Comparison of ENCODE assay signal across 18 cellular contexts in the genomic region with DNA sequence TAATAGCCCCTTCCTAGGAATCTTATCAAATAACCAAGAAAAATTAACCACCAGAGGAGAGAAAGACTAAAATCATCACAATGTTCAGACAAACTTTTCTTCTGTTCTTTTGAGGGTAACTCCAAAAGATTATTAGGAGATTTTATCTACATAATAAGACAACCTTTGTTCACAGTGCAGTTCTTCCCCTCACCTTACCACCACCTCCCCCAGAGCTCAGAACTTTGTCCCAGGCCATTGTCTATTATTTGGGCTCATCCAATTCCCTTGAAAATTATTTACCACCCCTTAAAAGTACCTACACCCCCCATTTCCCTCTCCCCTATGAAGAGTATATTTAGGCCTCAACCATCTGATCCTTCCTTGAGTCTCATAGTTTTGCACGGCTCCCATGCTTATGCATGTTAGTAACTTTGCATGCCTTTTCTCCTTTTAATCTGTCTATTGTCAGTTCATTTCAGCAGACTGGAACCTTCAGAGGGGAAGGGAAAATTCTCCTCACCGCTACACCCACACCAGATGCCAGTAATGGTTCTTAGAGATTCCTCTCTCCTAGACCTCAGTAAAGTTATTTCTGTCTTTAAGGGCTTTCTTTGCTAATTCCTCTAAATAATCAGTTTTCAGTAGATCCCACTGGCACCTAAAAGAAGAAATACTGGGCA.
A peak's percentile ranks its signal among the peaks of the same experiment; 100 is the strongest.
DNase-seq lines count a peak whose midpoint lies in the region; ATAC-seq, FAIRE-seq and TF ChIP-seq lines count a peak whose summit lies in the region.
"Had no signal": no experiment of that assay in that cellular context is flagged by ENCODE, and none has a peak within 500 bp of the region (broad histone marks: within the 10 kb centered on the region; RNA-seq: fewer than 3 reads in every experiment).

No MANE protein-coding gene starts in this region.

- no peaks in the 10 kb centered on the region for H3K27me3 ChIP-seq in cardiac muscle cell
- H3K27me3 ChIP-seq in right cardiac atrium (ENCODE audit: control insufficient read depth, insufficient read depth), result no peaks in the 10 kb centered on the region
- H3K27me3 ChIP-seq in mesendoderm (ENCODE audit: insufficient read depth, low read length, poor library complexity), result no peaks in the 10 kb centered on the region
- H3K27me3 ChIP-seq in smooth muscle cell (ENCODE audit: low read depth), result no peaks in the 10 kb centered on the region
- H3K27me3 ChIP-seq: BLaER1 treated with 17β-estradiol and CSF1 and Interleukin-3, amounts not matched to agents 10 nM and 100 nM had no signal

- no peak overlapping the region for H3K23ac ChIP-seq in mesendoderm (ENCODE audit: low read length)

- no peaks in the 10 kb centered on the region for H4K20me1 ChIP-seq in smooth muscle cell (ENCODE audit: low read depth)
- H4K20me1 ChIP-seq: BLaER1 treated with 17β-estradiol and CSF1 and Interleukin-3, amounts not matched to agents 10 nM and 100 nM had no signal

- H3K36me3 ChIP-seq in cardiac muscle cell, result no peaks in the 10 kb centered on the region
- no peaks in the 10 kb centered on the region for H3K36me3 ChIP-seq in mesendoderm (ENCODE audit: control insufficient read depth, insufficient read depth, low read length)
- no peaks in the 10 kb centered on the region for H3K36me3 ChIP-seq in smooth muscle cell (ENCODE audit: low read depth)
- H3K36me3 ChIP-seq: BLaER1 treated with 17β-estradiol and CSF1 and Interleukin-3, amounts not matched to agents 10 nM and 100 nM had no signal

- H3K9ac ChIP-seq in mesendoderm (ENCODE audit: low read length) (peak overlapping the region; percentile 39), smooth muscle cell (ENCODE audit: low read depth) (no peak overlapping the region)
- H3K9ac ChIP-seq: BLaER1 treated with 17β-estradiol and CSF1 and Interleukin-3, amounts not matched to agents 10 nM and 100 nM had no signal

- peak overlapping the region; percentile 65 for H2BK5ac ChIP-seq in mesendoderm (ENCODE audit: low read length)

- H4K8ac ChIP-seq in mesendoderm (ENCODE audit: low read depth, low read length), result no peak overlapping the region

- TF ChIP-seq CTCF in cardiac muscle cell (IDR thresholded peaks at IDR 0.05; ENCODE audit: low read depth, low read length) (no peak), smooth muscle cell (IDR thresholded peaks at IDR 0.05; ENCODE audit: borderline replicate concordance, insufficient read depth, poor library complexity, severe bottlenecking) (no peak)

- FAIRE-seq in TTC549 (lab: Jason Lieb, UNC), result peak; percentile 70
- FAIRE-seq: K562 had no signal

- H2AFZ ChIP-seq in smooth muscle cell (ENCODE audit: low read depth), result no peak overlapping the region

- H3K4me3 ChIP-seq in cardiac muscle cell, result no peak overlapping the region
- H3K4me3 ChIP-seq in right cardiac atrium (ENCODE audit: low read length), result no peak overlapping the region
- H3K4me3 ChIP-seq in mesendoderm (ENCODE audit: low read length), result no peak overlapping the region
- no peak overlapping the region for H3K4me3 ChIP-seq in smooth muscle cell
- H3K4me3 ChIP-seq: BLaER1 treated with 17β-estradiol and CSF1 and Interleukin-3, amounts not matched to agents 10 nM and 100 nM; K562 had no signal

- H3K4me1 ChIP-seq in cardiac muscle cell (ENCODE audit: low read depth) (peaks cover 19% of the 10 kb centered on the region), right cardiac atrium (ENCODE audit: control insufficient read depth, insufficient read depth, low read length) (no peaks in the 10 kb centered on the region), mesendoderm (ENCODE audit: control insufficient read depth, low read depth, low read length) (peaks cover 9% of the 10 kb centered on the region), smooth muscle cell (ENCODE audit: low read depth) (peaks cover 60% of the 10 kb centered on the region)

- WGBS in right cardiac atrium, result 76% methylated on average over 2 of the region's 2 CpGs
- WGBS in mesendoderm (ENCODE audit: extremely low coverage, insufficient coverage, low lambda C conversion rate), result no CpG with 5 or more reads among the region's 2 CpGs
- whole genome bisulfite sequencing in smooth muscle cell (ENCODE audit: low lambda C conversion rate), result 19% methylated on average over 2 of the region's 2 CpGs

- H4K5ac ChIP-seq in mesendoderm (ENCODE audit: low read length), result no peak overlapping the region

- H3K79me1 ChIP-seq in mesendoderm (ENCODE audit: low read length), result no peaks in the 10 kb centered on the region

- peak overlapping the region; percentile 82 for H2BK120ac ChIP-seq in mesendoderm (ENCODE audit: low read depth, low read length)

- H3K79me2 ChIP-seq in mesendoderm (ENCODE audit: control insufficient read depth, insufficient read depth, low read length), result peaks cover 12% of the 10 kb centered on the region
- H3K79me2 ChIP-seq in smooth muscle cell (ENCODE audit: low read depth), result no peaks in the 10 kb centered on the region

- H3K4me2 ChIP-seq in mesendoderm (ENCODE audit: low read length), result no peak overlapping the region
- peak overlapping the region; percentile 87 for H3K4me2 ChIP-seq in smooth muscle cell
- H3K4me2 ChIP-seq: BLaER1 treated with 17β-estradiol and CSF1 and Interleukin-3, amounts not matched to agents 10 nM and 100 nM had no signal

- H2AK5ac ChIP-seq in mesendoderm (ENCODE audit: low read length), result peak overlapping the region; percentile 32

- H3K56ac ChIP-seq in mesendoderm (ENCODE audit: low read length), result peak overlapping the region; percentile 62

- intact Hi-C loops in right cardiac atrium (cut with DNase I), result no loop called here

- peaks cover 25% of the 10 kb centered on the region for H3F3A ChIP-seq in smooth muscle cell (ENCODE audit: low read depth)

- H3K27ac ChIP-seq in cardiac muscle cell (peak overlapping the region; percentile 1), right cardiac atrium (ENCODE audit: low read length) (no peak overlapping the region), mesendoderm (ENCODE audit: low read depth, low read length) (peak overlapping the region; percentile 25), smooth muscle cell (ENCODE audit: low read depth) (peak overlapping the region; percentile 96)
- H3K27ac ChIP-seq: 22Rv1; BLaER1 treated with 17β-estradiol and CSF1 and Interleukin-3, amounts not matched to agents 10 nM and 100 nM had no signal

- no peak for DNase-seq in cardiac muscle cell (ENCODE audit: low read depth in 1 of 2, low spot score in 1 of 2)
- DNase-seq in right cardiac atrium, result no peak
- no peak for DNase-seq in mesendoderm
- DNase-seq in smooth muscle cell (lab: John Stamatoyannopoulos, UW; ENCODE audit: unreplicated experiment), result no peak
- no peak for DNase-seq in SIG-M5 treated with dmso at 0.1 percent for 504 hours (lab: John Stamatoyannopoulos, UW; ENCODE audit: unreplicated experiment)
- no peak for DNase-seq in GM03348 (ENCODE audit: low spot score)
- DNase-seq: NCI-H146; NCI-H2081 treated with DMSO at 0.1 percent for 48 hours; NCI-H2227 treated with DMSO at 0.1 percent for 48 hours; NCI-H69; NK-92 treated with Interleukin-12 subunit alpha and Interleukin-12 subunit beta, amount 100 ng/mL, for 24 hours; PC-3; Right ventricle myocardium superior had no signal

- no peaks in the 10 kb centered on the region for H3K9me3 ChIP-seq in cardiac muscle cell (ENCODE audit: low read depth)
- H3K9me3 ChIP-seq in right cardiac atrium (ENCODE audit: control insufficient read depth, low read length), result no peaks in the 10 kb centered on the region
- H3K9me3 ChIP-seq in smooth muscle cell (replicated peaks; ENCODE audit: low read depth), result no peaks in the 10 kb centered on the region

- peak overlapping the region; percentile 20 for H3K4ac ChIP-seq in mesendoderm (ENCODE audit: low read depth, low read length)

- ATAC-seq in right cardiac atrium, result no peak
- no peak for ATAC-seq in HG03354 (IDR thresholded peaks at IDR 0.05; ENCODE audit: poor library complexity, severe bottlenecking, unreplicated experiment)
- ATAC-seq: K562, PC-3 had no signal

- H2BK15ac ChIP-seq in mesendoderm (replicated peaks; ENCODE audit: low read depth), result peak overlapping the region; percentile 59

- peak overlapping the region; percentile 86 for H3K18ac ChIP-seq in mesendoderm (ENCODE audit: low read length)
